In the genomic region with DNA sequence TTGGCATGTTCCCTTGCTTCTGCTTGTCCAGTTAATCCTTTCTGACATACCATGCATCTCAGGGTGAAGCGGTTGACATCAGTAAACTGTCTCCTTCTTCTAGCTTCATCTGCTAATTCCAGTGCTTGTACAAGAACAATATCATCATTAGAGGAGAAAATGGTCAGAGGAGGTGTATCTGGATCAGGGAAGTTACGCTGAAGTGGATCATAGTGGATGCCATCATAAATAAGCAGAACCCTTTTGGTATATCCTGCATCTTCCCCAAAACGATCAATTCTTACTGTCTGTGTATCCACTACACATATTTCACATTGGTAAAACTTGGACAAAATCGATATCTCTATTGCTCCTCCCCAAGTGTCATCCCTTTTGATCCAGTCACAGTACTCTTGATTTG, we compare ENCODE assay signal across 11 cellular contexts. TPM values are rescaled to one million over a fixed set of nuclear protein-coding genes. Genes with fewer than 3 reads are reported as not detected.
DNase-seq lines count a peak whose midpoint lies in the region; ATAC-seq, FAIRE-seq and TF ChIP-seq lines count a peak whose summit lies in the region.
"Had no signal": no experiment of that assay in that cellular context is flagged by ENCODE, and none has a peak within 500 bp of the region (broad histone marks: within the 10 kb centered on the region; RNA-seq: fewer than 3 reads in every experiment).

No MANE protein-coding gene starts in this region.

- H3K14ac ChIP-seq in trophoblast cell (ENCODE audit: low read length): no peak overlapping the region

- H4K20me1 ChIP-seq in GM12878 (ENCODE audit: control insufficient read depth, insufficient read depth): no peaks in the 10 kb centered on the region

- no peak overlapping the region for H4K12ac ChIP-seq in trophoblast cell (ENCODE audit: low read depth, low read length)

- no peak for TF ChIP-seq RAD21 in GM12878 (IDR thresholded peaks at IDR 0.05; ENCODE audit: insufficient read depth, low read depth, low read length)

- H3K27ac ChIP-seq in GM12878 (ENCODE audit: control insufficient read depth, insufficient read depth): no peak overlapping the region
- H3K27ac ChIP-seq in trophoblast cell (ENCODE audit: low read depth, low read length): no peak overlapping the region

- H2BK12ac ChIP-seq in trophoblast cell (ENCODE audit: low read length): no peak overlapping the region

- H3K79me1 ChIP-seq in trophoblast cell (ENCODE audit: low read length): peaks cover 18% of the 10 kb centered on the region

- peaks cover 0 to 8% of the 10 kb centered on the region in 2 experiments; a peak in 2 of 4 replicates for H3K36me3 ChIP-seq in GM12878 (ENCODE audit: control insufficient read depth in 2 of 2, insufficient read depth in 2 of 2, low read length in 1 of 2)
- H3K36me3 ChIP-seq in trophoblast cell (ENCODE audit: control insufficient read depth in 1 of 2, insufficient read depth in 2 of 2, low read length in 2 of 2): peaks cover 2 to 13% of the 10 kb centered on the region in 2 experiments

- no peak overlapping the region for H3K4me3 ChIP-seq in GM12878
- no peak overlapping the region for H3K4me3 ChIP-seq in trophoblast cell (ENCODE audit: low read depth, low read length)

- peak overlapping the region; percentile 10; the same call in 1 of the 2 replicates for H3K9ac ChIP-seq in GM12878 (ENCODE audit: control insufficient read depth, insufficient read depth, low read length)
- no peak overlapping the region for H3K9ac ChIP-seq in trophoblast cell (ENCODE audit: low read length)

- CTCF ChIA-PET in activated CD4-positive, alpha-beta memory T cell treated with anti-CD3 and anti-CD28 coated beads, Interleukin-2, amount 10 ng/mL, durations not matched to agents 7 days and 5 days (lab: Charles Lee): interaction anchor here (1.4 to 2.6 kb wide), 4 partner anchors 11 to 127 kb away, joined by 4 to 13 read pairs (median 10); a partner anchor contains a TSS
- CTCF ChIA-PET in activated CD4-positive, alpha-beta memory T cell treated with anti-CD3 and anti-CD28 coated beads for 36 hours (lab: Charles Lee): interaction anchor here (1.2 to 3.1 kb wide), 6 partner anchors 15 to 357 kb away, joined by 3 to 24 read pairs (median 4); a partner anchor contains a TSS
- CTCF ChIA-PET in GM12878 (lab: Yijun Ruan, JAX): interaction anchor here (0.8 to 9.2 kb wide), 13 partner anchors 9 to 451 kb away, joined by 3 to 131 read pairs (median 8); a partner anchor contains a TSS

- WGBS in GM12878 (ENCODE audit: insufficient coverage, insufficient replicate concordance, low lambda C conversion rate, missing lambda C conversion rate): 69% methylated on average over 4 of the region's 4 CpGs
- WGBS in trophoblast cell (ENCODE audit: extremely low coverage, insufficient coverage, insufficient read length): no CpG with 5 or more reads among the region's 4 CpGs

- H3K27ac Mint-ChIP-seq in activated CD4-positive, alpha-beta memory T cell treated with anti-CD3 and anti-CD28 coated beads, Interleukin-2, amount 10 ng/mL, durations not matched to agents 7 days and 5 days: no peak overlapping the region
- H3K27ac Mint-ChIP-seq in activated CD4-positive, alpha-beta memory T cell treated with anti-CD3 and anti-CD28 coated beads for 36 hours: no peak overlapping the region

- no peak overlapping the region for H3K23ac ChIP-seq in trophoblast cell (ENCODE audit: low read length)

- peak overlapping the region; percentile 98 for H3K4me3 Mint-ChIP-seq in activated CD4-positive, alpha-beta memory T cell treated with anti-CD3 and anti-CD28 coated beads, Interleukin-2, amount 10 ng/mL, durations not matched to agents 7 days and 5 days
- H3K4me3 Mint-ChIP-seq in activated CD4-positive, alpha-beta memory T cell treated with anti-CD3 and anti-CD28 coated beads for 36 hours: no peak overlapping the region

- DNase-seq in activated CD4-positive, alpha-beta memory T cell treated with anti-CD3 and anti-CD28 coated beads, Interleukin-2, amount 10 ng/mL, durations not matched to agents 7 days and 5 days: no peak
- no peak for DNase-seq in activated CD4-positive, alpha-beta memory T cell treated with anti-CD3 and anti-CD28 coated beads for 36 hours
- DNase-seq in GM12878 (ENCODE audit: low read depth, low spot score) (no peak), trophoblast cell (no peak), H4 (ENCODE audit: low spot score) (no peak), iPS-NIHi7 (ENCODE audit: extremely low spot score) (no peak)
- DNase-seq: activated naive CD4-positive, alpha-beta T cell treated with Interleukin-2 at 50 U/mL for 16 hours; effector CD4-positive, alpha-beta T cell had no signal

- in situ Hi-C loops in GM12878 (cut with MboI): no loop called here

- H2AFZ ChIP-seq in GM12878 (ENCODE audit: control insufficient read depth, low read depth, low read length) (no peak overlapping the region), trophoblast cell (ENCODE audit: insufficient read depth, low read length, poor library complexity) (no peak overlapping the region)

- SMC1A ChIA-PET in GM12878 (lab: Charles Lee; ENCODE audit: uncharacterized antibody, unreplicated experiment): interaction anchor here (1.1 to 7.1 kb wide), 6 partner anchors 18 to 449 kb away, joined by 3 to 66 read pairs (median 14); no protein-coding TSS in a partner anchor

- H3K9me3 Mint-ChIP-seq in activated CD4-positive, alpha-beta memory T cell treated with anti-CD3 and anti-CD28 coated beads, Interleukin-2, amount 10 ng/mL, durations not matched to agents 7 days and 5 days: no peaks in the 10 kb centered on the region
- no peaks in the 10 kb centered on the region for H3K9me3 Mint-ChIP-seq in activated CD4-positive, alpha-beta memory T cell treated with anti-CD3 and anti-CD28 coated beads for 36 hours

- peaks cover 63% of the 10 kb centered on the region for H3K4me1 Mint-ChIP-seq in activated CD4-positive, alpha-beta memory T cell treated with anti-CD3 and anti-CD28 coated beads, Interleukin-2, amount 10 ng/mL, durations not matched to agents 7 days and 5 days
- H3K4me1 Mint-ChIP-seq in activated CD4-positive, alpha-beta memory T cell treated with anti-CD3 and anti-CD28 coated beads for 36 hours (ENCODE audit: low read depth): peaks cover 63% of the 10 kb centered on the region

- TF ChIP-seq POLR2A in GM12878 (IDR thresholded peaks at IDR 0.05; ENCODE audit: low read depth, low read length): no peak

- H3K79me2 ChIP-seq in GM12878 (ENCODE audit: control insufficient read depth, insufficient read depth, low read length) (peaks cover 29% of the 10 kb centered on the region), trophoblast cell (ENCODE audit: control insufficient read depth, insufficient read depth, low read length, poor library complexity) (peaks cover 9% of the 10 kb centered on the region)

- RAD21 ChIA-PET in GM12878 (lab: Charles Lee; ENCODE audit: unreplicated experiment): interaction anchor here (1.0 to 2.2 kb wide), 5 partner anchors 29 to 450 kb away, joined by 3 to 7 read pairs (median 4); a partner anchor contains a TSS

- peaks cover 17% of the 10 kb centered on the region for H3K4me1 ChIP-seq in GM12878 (ENCODE audit: control insufficient read depth, insufficient read depth, low read length)
- peaks cover 3 to 12% of the 10 kb centered on the region in 2 experiments for H3K4me1 ChIP-seq in trophoblast cell (ENCODE audit: control insufficient read depth in 1 of 2, insufficient read depth in 2 of 2, low read length in 2 of 2)

- no peak overlapping the region for H4K91ac ChIP-seq in trophoblast cell (ENCODE audit: low read depth, low read length)

- no peak overlapping the region for H2AK5ac ChIP-seq in trophoblast cell (ENCODE audit: low read length)

- no peak for TF ChIP-seq CTCF in GM12878 (IDR thresholded peaks at IDR 0.05 in 2 of 3, conservative IDR thresholded peaks at IDR 0.05 in 1 of 3; ENCODE audit: control insufficient read depth in 2 of 3, extremely low read depth in 1 of 3, insufficient read depth in 1 of 3, low read depth in 3 of 3, low read length in 3 of 3)

- no peak for TF ChIP-seq EP300 in GM12878 (IDR thresholded peaks at IDR 0.05; ENCODE audit: borderline replicate concordance in 1 of 2, control insufficient read depth in 1 of 2, low read depth in 2 of 2, low read length in 2 of 2)

- FAIRE-seq in GM12878 (lab: Jason Lieb, UNC): no peak
- FAIRE-seq: H54, urothelium cell line had no signal

- H4K8ac ChIP-seq in trophoblast cell (ENCODE audit: low read depth, low read length): no peak overlapping the region

- no TSS peak for BruUV-seq in GM12878 (replicated peaks; lab: Mats Ljungman, UMichigan)

- no peaks in the 10 kb centered on the region for H3K27me3 ChIP-seq in GM12878 (replicated peaks in 1 of 2; ENCODE audit: control insufficient read depth in 2 of 2, insufficient read depth in 2 of 2, low read length in 1 of 2)
- no peaks in the 10 kb centered on the region for H3K27me3 ChIP-seq in trophoblast cell (ENCODE audit: insufficient read depth, low read length)

- H2BK5ac ChIP-seq in trophoblast cell (ENCODE audit: low read depth, low read length, poor library complexity): no peak overlapping the region

- ATAC-seq in GM12878: no peak

- POLR2A ChIA-PET in activated CD4-positive, alpha-beta memory T cell treated with anti-CD3 and anti-CD28 coated beads, Interleukin-2, amount 10 ng/mL, durations not matched to agents 7 days and 5 days (lab: Charles Lee): no interaction called here
- POLR2A ChIA-PET in activated CD4-positive, alpha-beta memory T cell treated with anti-CD3 and anti-CD28 coated beads for 36 hours (lab: Charles Lee): no interaction called here
- POLR2A ChIA-PET in GM12878 (lab: Charles Lee): no interaction called here

- H2BK120ac ChIP-seq in trophoblast cell (ENCODE audit: insufficient read depth, low read length, poor library complexity): no peak overlapping the region

- intact Hi-C loops in activated CD4-positive, alpha-beta memory T cell treated with anti-CD3 and anti-CD28 coated beads for 36 hours (cut with micrococcal nuclease): no loop called here
- intact Hi-C loops in GM12878 (cut with micrococcal nuclease; ENCODE audit: unreplicated experiment): no loop called here

- no peaks in the 10 kb centered on the region; the same call in 2 of the 3 replicates for H3K9me3 ChIP-seq in GM12878 (replicated peaks; ENCODE audit: control insufficient read depth, insufficient read depth, low read length)
- H3K9me3 ChIP-seq in trophoblast cell (ENCODE audit: insufficient read depth, low read depth, low read length): peaks cover 2% of the 10 kb centered on the region

- H3K4me2 ChIP-seq in GM12878 (ENCODE audit: control insufficient read depth, insufficient read depth) (peak overlapping the region; percentile 81; the same call in 1 of the 2 replicates), trophoblast cell (ENCODE audit: low read length) (no peak overlapping the region)

- H3K36me3 Mint-ChIP-seq in activated CD4-positive, alpha-beta memory T cell treated with anti-CD3 and anti-CD28 coated beads, Interleukin-2, amount 10 ng/mL, durations not matched to agents 7 days and 5 days (ENCODE audit: low read depth): peaks cover 46% of the 10 kb centered on the region
- H3K36me3 Mint-ChIP-seq in activated CD4-positive, alpha-beta memory T cell treated with anti-CD3 and anti-CD28 coated beads for 36 hours: peaks cover 31% of the 10 kb centered on the region

- peaks cover 6% of the 10 kb centered on the region for H3K27me3 Mint-ChIP-seq in activated CD4-positive, alpha-beta memory T cell treated with anti-CD3 and anti-CD28 coated beads, Interleukin-2, amount 10 ng/mL, durations not matched to agents 7 days and 5 days
- H3K27me3 Mint-ChIP-seq in activated CD4-positive, alpha-beta memory T cell treated with anti-CD3 and anti-CD28 coated beads for 36 hours: no peaks in the 10 kb centered on the region

- H3K4ac ChIP-seq in trophoblast cell (ENCODE audit: low read depth, low read length): peak overlapping the region; percentile 49

- no peak overlapping the region for H3K18ac ChIP-seq in trophoblast cell (ENCODE audit: low read length)

RNA-seq across cellular contexts. Expression of a gene that starts 2.0 kb away (rescaled TPM):
- 1 to 10 TPM; 9.1 to 9.4 TPM for total RNA-seq in activated CD4-positive, alpha-beta memory T cell treated with anti-CD3 and anti-CD28 coated beads, Interleukin-2, amount 10 ng/mL, durations not matched to agents 7 days and 5 days
- 1 to 10 TPM; 6.3 to 7.2 TPM for total RNA-seq in activated CD4-positive, alpha-beta memory T cell treated with anti-CD3 and anti-CD28 coated beads for 36 hours
- total RNA-seq in GM12878 (2013; cell fraction: nucleolus; rRNA removed): 12.7 and 12.8 TPM in 2 replicates
- 7.7 and 9.5 TPM in 2 replicates for total RNA-seq in GM12878 (2014; rRNA removed)
- 7.9 TPM in 2 replicates for total RNA-seq in GM12878 (2014; rRNA removed; fragmentation: Illumina TruSeq; extraction: Trizol)
- 6.9 and 7.1 TPM in 2 replicates for total RNA-seq in GM12878 (2021)
- 2.5 TPM for polyA plus RNA-seq in GM12878 (2011; ENCODE audit: low read depth)
- polyA plus RNA-seq in GM12878 (2011; rRNA removed): 4.4 and 5.6 TPM in 2 replicates
- polyA plus RNA-seq in GM12878 (2011; cell fraction: cytosol; rRNA removed): 1.4 and 1.9 TPM in 2 replicates
- 3.7 TPM in 2 replicates for polyA plus RNA-seq in GM12878 (2011; cell fraction: nucleus; rRNA removed)
- polyA plus RNA-seq in GM12878 (2012): 3.5 and 5.0 TPM in 2 replicates
- polyA plus RNA-seq in GM12878 (2014; fragmentation: Illumina TruSeq; extraction: Trizol): 6.6 and 7.9 TPM in 2 replicates
- 1 to 10 TPM; 2.1 to 2.2 TPM for polyA plus RNA-seq in GM12878 (2014; fragmentation: Nextera tagmentation; extraction: Ambion mirVana)
- polyA plus RNA-seq in GM12878 (2014; rRNA removed): 3.3 and 4.0 TPM in 2 replicates
- polyA plus RNA-seq in GM12878 (2016; fragmentation: Nextera tagmentation; extraction: Ambion mirVana): 1 to 10 TPM; 4.9 to 5.1 TPM
- 2.7 and 4.6 TPM in 2 replicates for polyA minus RNA-seq in GM12878 (2011; rRNA and poly(A)+ RNA removed)
- 1.3 and 2.2 TPM in 2 replicates for polyA minus RNA-seq in GM12878 (2011; cell fraction: cytosol; rRNA and poly(A)+ RNA removed)
- 9.3 and 11.5 TPM in 2 replicates for polyA minus RNA-seq in GM12878 (2011; cell fraction: nucleus; rRNA and poly(A)+ RNA removed)
- polyA plus RNA-seq in trophoblast cell (2013): 9.4 and 9.6 TPM in 2 replicates
- total RNA-seq in H4 (2014; rRNA removed; shearing (Covaris generic)): 3.5 and 3.9 TPM in 2 replicates

RNA-seq across cellular contexts. Expression of a gene that starts 4.0 kb away (rescaled TPM):
- total RNA-seq in activated CD4-positive, alpha-beta memory T cell treated with anti-CD3 and anti-CD28 coated beads, Interleukin-2, amount 10 ng/mL, durations not matched to agents 7 days and 5 days: 1 to 10 TPM; 1.5 to 1.7 TPM
- total RNA-seq in activated CD4-positive, alpha-beta memory T cell treated with anti-CD3 and anti-CD28 coated beads for 36 hours: 1 to 10 TPM; 2.1 to 2.5 TPM
- 4.6 and 8.9 TPM in 2 replicates for total RNA-seq in GM12878 (2013; cell fraction: nucleolus; rRNA removed)
- total RNA-seq in GM12878 (2014; rRNA removed): 1.1 and 1.2 TPM in 2 replicates
- 1.1 and 1.3 TPM in 2 replicates for total RNA-seq in GM12878 (2014; rRNA removed; fragmentation: Illumina TruSeq; extraction: Trizol)
- total RNA-seq in GM12878 (2021): 0.95 and 1.9 TPM in 2 replicates
- 1.0 TPM for polyA plus RNA-seq in GM12878 (2011; ENCODE audit: low read depth)
- polyA plus RNA-seq in GM12878 (2011; rRNA removed): 1.3 and 1.6 TPM in 2 replicates
- 0.79 and 0.99 TPM in 2 replicates for polyA plus RNA-seq in GM12878 (2011; cell fraction: cytosol; rRNA removed)
- polyA plus RNA-seq in GM12878 (2011; cell fraction: nucleus; rRNA removed): 2.4 TPM in 2 replicates
- polyA plus RNA-seq in GM12878 (2012): 1.3 and 1.4 TPM in 2 replicates
- 0.62 and 1.1 TPM in 2 replicates for polyA plus RNA-seq in GM12878 (2014; fragmentation: Illumina TruSeq; extraction: Trizol)
- under 1 TPM; 0.40 to 0.47 TPM for polyA plus RNA-seq in GM12878 (2014; fragmentation: Nextera tagmentation; extraction: Ambion mirVana)
- polyA plus RNA-seq in GM12878 (2014; rRNA removed): 0.44 and 1.2 TPM in 2 replicates
- under 1 TPM; 0.43 to 0.63 TPM for polyA plus RNA-seq in GM12878 (2016; fragmentation: Nextera tagmentation; extraction: Ambion mirVana)
- polyA minus RNA-seq in GM12878 (2011; rRNA and poly(A)+ RNA removed): 2.1 TPM in 2 replicates
- polyA minus RNA-seq in GM12878 (2011; cell fraction: cytosol; rRNA and poly(A)+ RNA removed): 2.1 and 2.2 TPM in 2 replicates
- 0.77 and 0.97 TPM in 2 replicates for polyA minus RNA-seq in GM12878 (2011; cell fraction: nucleus; rRNA and poly(A)+ RNA removed)
- polyA plus RNA-seq in trophoblast cell (2013): 7.5 and 7.6 TPM in 2 replicates
- 5.6 and 6.0 TPM in 2 replicates for total RNA-seq in H4 (2014; rRNA removed; shearing (Covaris generic))

RNA-seq across cellular contexts. Expression of a gene that starts 16.5 kb away (rescaled TPM):
- total RNA-seq in activated CD4-positive, alpha-beta memory T cell treated with anti-CD3 and anti-CD28 coated beads, Interleukin-2, amount 10 ng/mL, durations not matched to agents 7 days and 5 days: under 1 TPM in 1 of 2 experiments, not detected in 1; 0.08 TPM
- not detected for total RNA-seq in activated CD4-positive, alpha-beta memory T cell treated with anti-CD3 and anti-CD28 coated beads for 36 hours
- total RNA-seq in GM12878 (2013; cell fraction: nucleolus; rRNA removed): not detected in 2 replicates
- total RNA-seq in GM12878 (2014; rRNA removed): not detected in 2 replicates
- total RNA-seq in GM12878 (2014; rRNA removed; fragmentation: Illumina TruSeq; extraction: Trizol): not detected in 2 replicates
- total RNA-seq in GM12878 (2021): 0.03 and 0.08 TPM in 2 replicates
- not detected for polyA plus RNA-seq in GM12878 (2011; ENCODE audit: low read depth)
- polyA plus RNA-seq in GM12878 (2011; rRNA removed): 0.01 TPM in 1 of 2 replicates, not detected in the other
- 0.01 TPM in 1 of 2 replicates, not detected in the other for polyA plus RNA-seq in GM12878 (2011; cell fraction: cytosol; rRNA removed)
- not detected in 2 replicates for polyA plus RNA-seq in GM12878 (2011; cell fraction: nucleus; rRNA removed)
- polyA plus RNA-seq in GM12878 (2012): 0.04 TPM in 1 of 2 replicates, not detected in the other
- not detected in 2 replicates for polyA plus RNA-seq in GM12878 (2014; fragmentation: Illumina TruSeq; extraction: Trizol)
- polyA plus RNA-seq in GM12878 (2014; fragmentation: Nextera tagmentation; extraction: Ambion mirVana): not detected
- not detected in 2 replicates for polyA plus RNA-seq in GM12878 (2014; rRNA removed)
- polyA plus RNA-seq in GM12878 (2016; fragmentation: Nextera tagmentation; extraction: Ambion mirVana): not detected
- not detected in 2 replicates for polyA minus RNA-seq in GM12878 (2011; rRNA and poly(A)+ RNA removed)
- polyA minus RNA-seq in GM12878 (2011; cell fraction: cytosol; rRNA and poly(A)+ RNA removed): not detected in 2 replicates
- not detected in 2 replicates for polyA minus RNA-seq in GM12878 (2011; cell fraction: nucleus; rRNA and poly(A)+ RNA removed)
- 2.6 and 2.8 TPM in 2 replicates for polyA plus RNA-seq in trophoblast cell (2013)
- total RNA-seq in H4 (2014; rRNA removed; shearing (Covaris generic)): not detected in 2 replicates
- total RNA-seq: osteocyte had no signal

RNA-seq across cellular contexts. Expression of a gene that starts 39.6 kb away (rescaled TPM):
- 1 to 10 TPM in 1 of 2 experiments, under 1 TPM in 1; 0.43 to 1.2 TPM for total RNA-seq in activated CD4-positive, alpha-beta memory T cell treated with anti-CD3 and anti-CD28 coated beads, Interleukin-2, amount 10 ng/mL, durations not matched to agents 7 days and 5 days
- under 1 TPM; 0.24 to 0.39 TPM for total RNA-seq in activated CD4-positive, alpha-beta memory T cell treated with anti-CD3 and anti-CD28 coated beads for 36 hours
- 0.24 and 0.63 TPM in 2 replicates for total RNA-seq in GM12878 (2013; cell fraction: nucleolus; rRNA removed)
- total RNA-seq in GM12878 (2014; rRNA removed) (0.11 TPM in 1 of 2 replicates, not detected in the other), GM12878 (2014; rRNA removed; fragmentation: Illumina TruSeq; extraction: Trizol) (0.31 and 0.46 TPM in 2 replicates), GM12878 (2021) (0.40 and 0.54 TPM in 2 replicates)
- polyA plus RNA-seq in GM12878 (2011; ENCODE audit: low read depth): 0.68 TPM
- polyA plus RNA-seq in GM12878 (2011; rRNA removed) (0.53 and 0.92 TPM in 2 replicates), GM12878 (2014; fragmentation: Illumina TruSeq; extraction: Trizol) (0.41 TPM in 1 of 2 replicates, not detected in the other), GM12878 (2014; fragmentation: Nextera tagmentation; extraction: Ambion mirVana) (under 1 TPM; 0.44 to 0.84 TPM), GM12878 (2014; rRNA removed) (0.19 and 1.2 TPM in 2 replicates), GM12878 (2016; fragmentation: Nextera tagmentation; extraction: Ambion mirVana) (under 1 TPM; 0.31 to 0.69 TPM)
- 0.22 and 0.25 TPM in 2 replicates for polyA plus RNA-seq in GM12878 (2011; cell fraction: cytosol; rRNA removed)
- 0.98 and 1.5 TPM in 2 replicates for polyA plus RNA-seq in GM12878 (2011; cell fraction: nucleus; rRNA removed)
- polyA plus RNA-seq in GM12878 (2012): 0.79 and 0.87 TPM in 2 replicates
- 0.10 and 1.2 TPM in 2 replicates for polyA minus RNA-seq in GM12878 (2011; rRNA and poly(A)+ RNA removed)
- polyA minus RNA-seq in GM12878 (2011; cell fraction: cytosol; rRNA and poly(A)+ RNA removed): 2.9 and 5.3 TPM in 2 replicates
- 0.29 and 0.60 TPM in 2 replicates for polyA minus RNA-seq in GM12878 (2011; cell fraction: nucleus; rRNA and poly(A)+ RNA removed)
- 0.37 and 0.42 TPM in 2 replicates for polyA plus RNA-seq in trophoblast cell (2013)
- total RNA-seq in H4 (2014; rRNA removed; shearing (Covaris generic)): not detected in 2 replicates
- total RNA-seq: osteocyte had no signal

RNA-seq across cellular contexts. Expression of a gene that starts 55.0 kb away (rescaled TPM):
- total RNA-seq in activated CD4-positive, alpha-beta memory T cell treated with anti-CD3 and anti-CD28 coated beads, Interleukin-2, amount 10 ng/mL, durations not matched to agents 7 days and 5 days: not detected
- not detected for total RNA-seq in activated CD4-positive, alpha-beta memory T cell treated with anti-CD3 and anti-CD28 coated beads for 36 hours
- total RNA-seq in GM12878 (2013; cell fraction: nucleolus; rRNA removed): not detected in 2 replicates
- total RNA-seq in GM12878 (2014; rRNA removed) (not detected in 2 replicates), GM12878 (2014; rRNA removed; fragmentation: Illumina TruSeq; extraction: Trizol) (not detected in 2 replicates), GM12878 (2021) (0.21 and 0.31 TPM in 2 replicates)
- not detected for polyA plus RNA-seq in GM12878 (2011; ENCODE audit: low read depth)
- polyA plus RNA-seq in GM12878 (2011; rRNA removed) (not detected in 2 replicates), GM12878 (2014; fragmentation: Illumina TruSeq; extraction: Trizol) (not detected in 2 replicates), GM12878 (2014; fragmentation: Nextera tagmentation; extraction: Ambion mirVana) (not detected), GM12878 (2014; rRNA removed) (not detected in 2 replicates), GM12878 (2016; fragmentation: Nextera tagmentation; extraction: Ambion mirVana) (not detected)
- polyA plus RNA-seq in GM12878 (2011; cell fraction: cytosol; rRNA removed): not detected in 2 replicates
- not detected in 2 replicates for polyA plus RNA-seq in GM12878 (2011; cell fraction: nucleus; rRNA removed)
- polyA plus RNA-seq in GM12878 (2012): not detected in 2 replicates
- not detected in 2 replicates for polyA minus RNA-seq in GM12878 (2011; rRNA and poly(A)+ RNA removed)
- polyA minus RNA-seq in GM12878 (2011; cell fraction: cytosol; rRNA and poly(A)+ RNA removed): not detected in 2 replicates
- not detected in 2 replicates for polyA minus RNA-seq in GM12878 (2011; cell fraction: nucleus; rRNA and poly(A)+ RNA removed)
- polyA plus RNA-seq in trophoblast cell (2013): not detected in 2 replicates
- 0.15 TPM in 1 of 2 replicates, not detected in the other for total RNA-seq in H4 (2014; rRNA removed; shearing (Covaris generic))
- total RNA-seq: osteocyte had no signal
